10 cellular contexts compared by ENCODE assay signal in the genomic region with DNA sequence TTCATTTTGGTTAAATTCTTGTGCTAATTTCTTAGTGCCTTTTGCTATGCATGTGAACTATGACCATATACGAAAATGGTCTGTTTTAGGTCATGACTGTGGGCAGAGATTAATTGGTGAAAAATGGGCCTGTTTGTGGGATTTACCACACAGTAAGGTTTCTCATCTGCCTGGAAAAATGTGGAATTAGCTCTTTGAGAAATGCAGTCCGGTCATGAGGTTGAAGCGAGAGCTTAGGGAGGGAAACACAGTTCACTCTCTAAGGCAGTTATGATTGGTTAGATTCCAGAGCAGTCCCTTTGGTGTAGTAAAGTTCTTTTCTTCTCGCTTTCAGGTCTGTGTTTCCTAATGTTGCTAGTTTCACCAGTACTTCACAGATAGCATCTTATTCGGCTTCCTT. TPM values are rescaled to one million over a fixed set of nuclear protein-coding genes. Genes with fewer than 3 reads are reported as not detected.
A peak's percentile ranks its signal among the peaks of the same experiment; 100 is the strongest.
DNase-seq lines count a peak whose midpoint lies in the region; ATAC-seq and TF ChIP-seq lines count a peak whose summit lies in the region.
"Had no signal": no experiment of that assay in that cellular context is flagged by ENCODE, and none has a peak within 500 bp of the region (broad histone marks: within the 10 kb centered on the region; RNA-seq: fewer than 3 reads in every experiment).

No MANE protein-coding gene starts in this region.

- CTCF ChIA-PET in CD4-positive, alpha-beta memory T cell (lab: Charles Lee; ENCODE audit: partially characterized antibody): interaction anchor here (0.9 to 4.4 kb wide), 4 partner anchors 19 to 265 kb away, joined by 3 to 52 read pairs (median 21); no protein-coding TSS in a partner anchor

- peak overlapping the region in 1 of 2 donors; percentile 89 for H3K4me3 ChIP-seq in CD4-positive, alpha-beta memory T cell (ENCODE audit: low read length in 2 of 2)
- peak overlapping the region; percentile 86 for H3K4me3 ChIP-seq in Jurkat, Clone E6-1 (ENCODE audit: low read length)
- no peak overlapping the region for H3K4me3 ChIP-seq in coronary artery
- H3K4me3 ChIP-seq: MG63 had no signal

- H3K4me1 ChIP-seq in CD4-positive, alpha-beta memory T cell (ENCODE audit: insufficient read depth, low read length): peaks cover 65% of the 10 kb centered on the region

- peak overlapping the region; percentile 78 to 88 (median 85) for H3K27ac Mint-ChIP-seq in CD4-positive, alpha-beta memory T cell
- H3K27ac Mint-ChIP-seq in natural killer cell treated with Interleukin-12 subunit alpha and Interleukin-12 subunit beta and Interleukin-15 and Interleukin-18, amount 100 ng/mL, for 72 hours: peak overlapping the region; percentile 37 to 57

- H3K9me3 Mint-ChIP-seq in CD4-positive, alpha-beta memory T cell: no peaks in the 10 kb centered on the region
- no peaks in the 10 kb centered on the region for H3K9me3 Mint-ChIP-seq in natural killer cell treated with Interleukin-12 subunit alpha and Interleukin-12 subunit beta and Interleukin-15 and Interleukin-18, amount 100 ng/mL, for 72 hours

- peaks cover 41 to 68% (median 52%) of the 10 kb centered on the region in 4 donors for H3K4me1 Mint-ChIP-seq in CD4-positive, alpha-beta memory T cell
- peaks cover 22 to 32% of the 10 kb centered on the region in 2 donors for H3K4me1 Mint-ChIP-seq in natural killer cell treated with Interleukin-12 subunit alpha and Interleukin-12 subunit beta and Interleukin-15 and Interleukin-18, amount 100 ng/mL, for 72 hours (ENCODE audit: low read depth in 2 of 2)

- ATAC-seq in natural killer cell treated with Interleukin-12 subunit alpha and Interleukin-12 subunit beta and Interleukin-15 and Interleukin-18, amount 100 ng/mL, for 72 hours: no peak
- no peak for ATAC-seq in HG03095 (IDR thresholded peaks at IDR 0.05; ENCODE audit: unreplicated experiment)
- no peak for ATAC-seq in sciatic nerve

- H3K27ac ChIP-seq in CD4-positive, alpha-beta memory T cell (ENCODE audit: low read depth, low read length): no peak overlapping the region
- H3K27ac ChIP-seq in coronary artery: no peak overlapping the region

- H3K36me3 ChIP-seq in CD4-positive, alpha-beta memory T cell (ENCODE audit: insufficient read depth, low read length): no peaks in the 10 kb centered on the region
- H3K36me3 ChIP-seq: MG63 had no signal

- peaks cover 0 to 2% of the 10 kb centered on the region in 2 donors for H3K27me3 Mint-ChIP-seq in CD4-positive, alpha-beta memory T cell
- H3K27me3 Mint-ChIP-seq in natural killer cell treated with Interleukin-12 subunit alpha and Interleukin-12 subunit beta and Interleukin-15 and Interleukin-18, amount 100 ng/mL, for 72 hours: peaks cover 0 to 6% of the 10 kb centered on the region in 2 donors

- POLR2A ChIA-PET in CD4-positive, alpha-beta memory T cell (lab: Charles Lee; ENCODE audit: partially characterized antibody): interaction anchor here (3.5 to 6.2 kb wide), 6 partner anchors 7 to 122 kb away, joined by 26 to 168 read pairs (median 44); a partner anchor contains a TSS

- H3K9me3 ChIP-seq in CD4-positive, alpha-beta memory T cell (ENCODE audit: control insufficient read depth in 1 of 2, low read length in 2 of 2): no peaks in the 10 kb centered on the region
- H3K9me3 ChIP-seq: MG63 had no signal

- intact Hi-C loops in CD4-positive, alpha-beta memory T cell (cut with micrococcal nuclease): loop anchor here (5.0 kb wide), 1 partner anchor 85 kb away; no protein-coding TSS in a partner anchor
- intact Hi-C loops in sciatic nerve (cut with DNase I): no loop called here

- no peak for DNase-seq in CD4-positive, alpha-beta memory T cell
- no peak for DNase-seq in Jurkat, Clone E6-1 (ENCODE audit: low read depth, low spot score)
- DNase-seq in amniotic epithelial cell (ENCODE audit: low read depth): peak; percentile 75
- no peak for DNase-seq in natural killer cell treated with Interleukin-12 subunit alpha and Interleukin-12 subunit beta and Interleukin-15 and Interleukin-18, amount 100 ng/mL, for 72 hours (ENCODE audit: low spot score)
- DNase-seq in coronary artery (ENCODE audit: low spot score): no peak
- no peak for DNase-seq in kidney glomerular epithelial cell (lab: John Stamatoyannopoulos, UW)
- DNase-seq in sciatic nerve (ENCODE audit: low spot score): no peak
- DNase-seq: MG63, NCI-H774 had no signal

- peak overlapping the region; percentile 73 to 97 (median 90) for H3K4me3 Mint-ChIP-seq in CD4-positive, alpha-beta memory T cell
- peak overlapping the region; percentile 89 for H3K4me3 Mint-ChIP-seq in natural killer cell treated with Interleukin-12 subunit alpha and Interleukin-12 subunit beta and Interleukin-15 and Interleukin-18, amount 100 ng/mL, for 72 hours

- H3K27me3 ChIP-seq in CD4-positive, alpha-beta memory T cell (ENCODE audit: insufficient read depth, low read length): no peaks in the 10 kb centered on the region

- H3K36me3 Mint-ChIP-seq in CD4-positive, alpha-beta memory T cell: peaks cover 6 to 19% of the 10 kb centered on the region in 2 donors
- peaks cover 18% of the 10 kb centered on the region for H3K36me3 Mint-ChIP-seq in natural killer cell treated with Interleukin-12 subunit alpha and Interleukin-12 subunit beta and Interleukin-15 and Interleukin-18, amount 100 ng/mL, for 72 hours

- no peak for TF ChIP-seq CTCF in coronary artery (IDR thresholded peaks at IDR 0.05)

RNA-seq across cellular contexts. Expression of a gene that starts 1.2 kb away (rescaled TPM):
- total RNA-seq in CD4-positive, alpha-beta memory T cell: 100 to 1,000 TPM; 219 to 222 TPM
- 10 to 100 TPM; 34.1 to 43.8 TPM for polyA plus RNA-seq in CD4-positive, alpha-beta memory T cell
- 10.3 TPM for polyA plus RNA-seq in Jurkat, Clone E6-1 (2012; ENCODE audit: insufficient read depth, insufficient read length)
- total RNA-seq in natural killer cell treated with Interleukin-12 subunit alpha and Interleukin-12 subunit beta and Interleukin-15 and Interleukin-18, amount 100 ng/mL, for 72 hours: 10 to 100 TPM; 17.7 to 56.8 TPM
- total RNA-seq in sciatic nerve: 7.8 TPM
